In the genomic region with DNA sequence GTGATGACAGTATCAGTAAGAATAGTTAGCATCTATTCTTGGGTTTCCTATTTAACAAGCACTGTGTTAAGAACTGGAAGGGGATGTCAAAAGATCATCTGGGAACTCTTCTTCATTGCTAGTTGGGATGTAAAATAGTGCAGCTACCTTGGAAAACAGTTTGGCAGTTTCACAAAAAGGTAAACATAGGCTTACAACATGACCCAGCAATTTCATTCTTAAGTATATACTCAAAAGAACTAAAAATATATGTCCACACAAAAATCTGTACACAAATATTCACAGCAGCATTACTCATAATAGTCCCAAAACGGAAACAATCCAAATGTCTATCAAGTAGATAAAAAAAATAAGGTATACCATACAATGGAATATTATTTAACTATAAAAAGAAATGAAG, we compare ENCODE assay signal across 2 cellular contexts.
TF ChIP-seq lines count a peak whose summit lies in the region.

No MANE protein-coding gene starts in this region.

TF ChIP-seq in GM12891, 5 proteins besides CTCF, POLR2A, EP300 and RAD21:
- no peak for TF ChIP-seq SPI1 (IDR thresholded peaks at IDR 0.05; ENCODE audit: low read depth, low read length)
- no peak for TF ChIP-seq POLR2AphosphoS5 (IDR thresholded peaks at IDR 0.05; ENCODE audit: low read depth, low read length)
- TF ChIP-seq PAX5 (IDR thresholded peaks at IDR 0.05; ENCODE audit: insufficient read depth, low read length, severe bottlenecking): no peak
- TF ChIP-seq TAF1 (IDR thresholded peaks at IDR 0.05; ENCODE audit: low read depth, low read length): no peak
- no peak for TF ChIP-seq POU2F2 (IDR thresholded peaks at IDR 0.05; ENCODE audit: low read depth, low read length)

TF ChIP-seq in HepG2, 621 proteins besides CTCF, POLR2A, EP300 and RAD21:
- peak; percentile 17; the same call in 1 of the 2 replicates for TF ChIP-seq FOXA3 (CRISPR knock-in tag; IDR thresholded peaks at IDR 0.05)
- no peak for TF ChIP-seq MEIS2 (CRISPR knock-in tag; IDR thresholded peaks at IDR 0.05)
